In genomic region chr16:2867661-2867986, GRCh38 we compare ENCODE assay signal across 8 cellular contexts. TPM values are rescaled to one million over a fixed set of nuclear protein-coding genes. Genes with fewer than 3 reads are reported as not detected.
DNase-seq lines count a peak whose midpoint lies in the region; ATAC-seq and TF ChIP-seq lines count a peak whose summit lies in the region.

No MANE protein-coding gene starts in this region.

- ATAC-seq in SK-N-SH treated with all-trans-retinoic acid at 6 μM for 48 hours (no peak), HG02870 (IDR thresholded peaks at IDR 0.05; ENCODE audit: unreplicated experiment) (no peak)
- ATAC-seq in activated naive CD4-positive, alpha-beta T cell treated with anti-CD3 and anti-CD28 coated beads, Interleukin-2, amount 50 U/mL, for 72 hours: no peak

- H3K27ac ChIP-seq in SK-N-SH (ENCODE audit: low read depth in 2 of 2, low read length in 1 of 2) (peak overlapping the region; percentile 90 to 95), iPS-20b (ENCODE audit: low read length) (no peak overlapping the region), stomach (peak overlapping the region; percentile 93 to 95 (median 94))

- peak overlapping the region; percentile 87 for H3K9ac ChIP-seq in SK-N-SH
- peak overlapping the region; percentile 80; the same call in 1 of the 2 replicates for H3K9ac ChIP-seq in iPS-20b (ENCODE audit: low read depth, low read length)

- H4K20me1 ChIP-seq in SK-N-SH (ENCODE audit: insufficient read depth): no peaks in the 10 kb centered on the region

- no peaks in the 10 kb centered on the region for H3K79me2 ChIP-seq in SK-N-SH (ENCODE audit: insufficient read depth)

- TF ChIP-seq POLR2A in stomach (IDR thresholded peaks at IDR 0.05): no peak

- H2AFZ ChIP-seq in SK-N-SH (ENCODE audit: low read depth): peak overlapping the region; percentile 100

- peak overlapping the region; percentile 93 for H3K4me2 ChIP-seq in SK-N-SH

- H3F3A ChIP-seq in SK-N-SH (replicated peaks; ENCODE audit: insufficient read depth): peaks cover 11% of the 10 kb centered on the region

- H3K4me1 ChIP-seq in SK-N-SH (ENCODE audit: control insufficient read depth in 1 of 2, insufficient read depth in 2 of 2, low read depth in 1 of 2, low read length in 1 of 2): peaks cover 4 to 5% of the 10 kb centered on the region in 2 experiments; a peak in 3 of 4 replicates
- peaks cover 4% of the 10 kb centered on the region; the same call in 1 of the 2 replicates for H3K4me1 ChIP-seq in iPS-20b (ENCODE audit: insufficient read depth, low read length)
- H3K4me1 ChIP-seq in stomach: peaks cover 5 to 12% (median 9%) of the 10 kb centered on the region in 4 donors

- H3K36me3 ChIP-seq in SK-N-SH (replicated peaks in 1 of 2; ENCODE audit: control insufficient read depth in 1 of 2, insufficient read depth in 2 of 2, low read length in 1 of 2) (no peaks in the 10 kb centered on the region), iPS-20b (ENCODE audit: insufficient read depth, low read depth, low read length) (no peaks in the 10 kb centered on the region), stomach (no peaks in the 10 kb centered on the region)

- 55% methylated on average over 8 of the region's 8 CpGs for WGBS in SK-N-SH (ENCODE audit: low lambda C conversion rate)
- WGBS in stomach, 5 donors: 18 to 52% (median 35%) methylated on average over 8 of the region's 8 CpGs

- no peak for TF ChIP-seq RAD21 in SK-N-SH (IDR thresholded peaks at IDR 0.05; ENCODE audit: low read length)

- H3K27ac Mint-ChIP-seq in activated naive CD4-positive, alpha-beta T cell treated with anti-CD3 and anti-CD28 coated beads, Interleukin-2, amount 50 U/mL, for 72 hours: peak overlapping the region; percentile 87 to 95

- TF ChIP-seq CTCF in SK-N-SH (IDR thresholded peaks at IDR 0.05) (no peak), stomach (IDR thresholded peaks at IDR 0.05) (no peak)

- no peaks in the 10 kb centered on the region for H3K27me3 ChIP-seq in SK-N-SH (ENCODE audit: insufficient read depth)
- H3K27me3 ChIP-seq in iPS-20b (ENCODE audit: insufficient read depth, low read length): peaks cover 68% of the 10 kb centered on the region
- peaks cover 0 to 19% (median 0%) of the 10 kb centered on the region in 3 donors for H3K27me3 ChIP-seq in stomach

- intact Hi-C loops in stomach (cut with DNase I; ENCODE audit: low total_unique reads): loop anchor here (10.0 kb wide), 1 partner anchor 83 kb away; the partner anchor contains the start of gene PRSS33

- H3K9me2 ChIP-seq in SK-N-SH: no peaks in the 10 kb centered on the region

- TF ChIP-seq EP300 in SK-N-SH (IDR thresholded peaks at IDR 0.05; ENCODE audit: borderline replicate concordance in 1 of 2, low read depth in 1 of 2, low read length in 1 of 2) (no peak), stomach (IDR thresholded peaks at IDR 0.05) (no peak)

- CTCF ChIA-PET in SK-N-SH (lab: Yijun Ruan, JAX): interaction anchor here (0.8 to 10.9 kb wide), 33 partner anchors 9 to 384 kb away, joined by 3 to 144 read pairs (median 7); partner anchors contain the start of genes FLYWCH1, FLYWCH2, PRSS22 and SRRM2

- POLR2A ChIA-PET in SK-N-SH (lab: Yijun Ruan, JAX): interaction anchor here (0.6 to 2.0 kb wide), 9 partner anchors 14 to 185 kb away, joined by 3 to 23 read pairs (median 6); partner anchors contain the start of genes FLYWCH2 and KCTD5

- no peaks in the 10 kb centered on the region for H3K9me3 ChIP-seq in SK-N-SH
- H3K9me3 ChIP-seq in iPS-20b (ENCODE audit: insufficient read depth, low read depth, low read length): no peaks in the 10 kb centered on the region
- no peaks in the 10 kb centered on the region for H3K9me3 ChIP-seq in stomach

- H3K4me3 ChIP-seq in SK-N-SH (ENCODE audit: low read depth in 2 of 2, low read length in 1 of 2) (peak overlapping the region; percentile 61 to 71), iPS-20b (ENCODE audit: low read length) (peak overlapping the region; percentile 77), stomach (peak overlapping the region; percentile 58 to 73 (median 60))

- H3K9me3 Mint-ChIP-seq in activated naive CD4-positive, alpha-beta T cell treated with anti-CD3 and anti-CD28 coated beads, Interleukin-2, amount 50 U/mL, for 72 hours: no peaks in the 10 kb centered on the region

- H3K36me3 Mint-ChIP-seq in activated naive CD4-positive, alpha-beta T cell treated with anti-CD3 and anti-CD28 coated beads, Interleukin-2, amount 50 U/mL, for 72 hours: no peaks in the 10 kb centered on the region

- DNase-seq in SK-N-SH (no peak), stomach (no peak), COLO829 (ENCODE audit: low spot score) (no peak), NCI-H2227 (lab: John Stamatoyannopoulos, UW; ENCODE audit: unreplicated experiment) (no peak)
- no peak for DNase-seq in activated naive CD4-positive, alpha-beta T cell treated with anti-CD3 and anti-CD28 coated beads, Interleukin-2, amount 50 U/mL, for 72 hours (ENCODE audit: low spot score in 2 of 2)

TF ChIP-seq in SK-N-SH, 30 proteins besides CTCF, POLR2A, EP300 and RAD21:
- TF ChIP-seq RCOR1 (IDR thresholded peaks at IDR 0.05; ENCODE audit: low read length) (no peak), TAF1 (IDR thresholded peaks at IDR 0.05; ENCODE audit: borderline replicate concordance, low read depth, low read length) (no peak), TCF12 (IDR thresholded peaks at IDR 0.05) (no peak), NFIC (IDR thresholded peaks at IDR 0.05; ENCODE audit: borderline replicate concordance) (no peak), TEAD4 (IDR thresholded peaks at IDR 0.05; ENCODE audit: borderline replicate concordance, insufficient read depth) (no peak), ELF1 (IDR thresholded peaks at IDR 0.05) (no peak), MEF2A (IDR thresholded peaks at IDR 0.05; ENCODE audit: borderline replicate concordance, low read depth) (no peak), GABPA (IDR thresholded peaks at IDR 0.05; ENCODE audit: low read depth) (no peak), POLR2AphosphoS5 (IDR thresholded peaks at IDR 0.05; ENCODE audit: low read depth, low read length) (no peak), RXRA (IDR thresholded peaks at IDR 0.05; ENCODE audit: borderline replicate concordance, low read depth) (no peak), JUND (IDR thresholded peaks at IDR 0.05) (no peak)

TF ChIP-seq in SK-N-SH treated with all-trans-retinoic acid at 6 μM for 48 hours, 23 proteins besides CTCF, POLR2A, EP300 and RAD21:
- no peak for TF ChIP-seq ZNF565 (CRISPR knock-in tag; conservative IDR thresholded peaks at IDR 0.05; ENCODE audit: low read depth)
- TF ChIP-seq ZNF8 (CRISPR knock-in tag; IDR thresholded peaks at IDR 0.05): no peak
- TF ChIP-seq, protein P1, sequence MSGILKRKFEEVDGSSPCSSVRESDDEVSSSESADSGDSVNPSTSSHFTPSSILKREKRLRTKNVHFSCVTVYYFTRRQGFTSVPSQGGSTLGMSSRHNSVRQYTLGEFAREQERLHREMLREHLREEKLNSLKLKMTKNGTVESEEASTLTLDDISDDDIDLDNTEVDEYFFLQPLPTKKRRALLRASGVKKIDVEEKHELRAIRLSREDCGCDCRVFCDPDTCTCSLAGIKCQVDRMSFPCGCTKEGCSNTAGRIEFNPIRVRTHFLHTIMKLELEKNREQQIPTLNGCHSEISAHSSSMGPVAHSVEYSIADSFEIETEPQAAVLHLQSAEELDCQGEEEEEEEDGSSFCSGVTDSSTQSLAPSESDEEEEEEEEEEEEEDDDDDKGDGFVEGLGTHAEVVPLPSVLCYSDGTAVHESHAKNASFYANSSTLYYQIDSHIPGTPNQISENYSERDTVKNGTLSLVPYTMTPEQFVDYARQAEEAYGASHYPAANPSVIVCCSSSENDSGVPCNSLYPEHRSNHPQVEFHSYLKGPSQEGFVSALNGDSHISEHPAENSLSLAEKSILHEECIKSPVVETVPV (CRISPR knock-in tag; IDR thresholded peaks at IDR 0.05): no peak
- no peak for TF ChIP-seq RARB (CRISPR knock-in tag; IDR thresholded peaks at IDR 0.05)

RNA-seq across cellular contexts. Expression of gene PRSS22, which starts 9.7 kb away (rescaled TPM):
- not detected in 2 replicates for polyA plus RNA-seq in SK-N-SH (2012; rRNA removed)
- polyA plus RNA-seq in SK-N-SH (2012; cell fraction: cytosol; rRNA removed): not detected in 2 replicates
- 0.18 and 0.26 TPM in 2 replicates for polyA plus RNA-seq in SK-N-SH (2012; cell fraction: nucleus; rRNA removed)
- total RNA-seq in activated naive CD4-positive, alpha-beta T cell treated with anti-CD3 and anti-CD28 coated beads, Interleukin-2, amount 50 U/mL, for 72 hours: under 1 TPM in 1 of 2 donors, not detected in 1; 0.34 TPM
- total RNA-seq in stomach: 10 to 100 TPM in 2 of 5 donors, 1 to 10 TPM in 2, not detected in 1; 1.8 to 33.2 (median 9.8) TPM
- 10 to 100 TPM in 2 of 3 donors, 1 to 10 TPM in 1; 5.2 to 62.2 (median 22.7) TPM for polyA plus RNA-seq in stomach

RNA-seq across cellular contexts. Expression of gene FLYWCH2, which starts 15.4 kb away (rescaled TPM):
- polyA plus RNA-seq in SK-N-SH (2012; rRNA removed) (56.4 and 64.8 TPM in 2 replicates), stomach (10 to 100 TPM; 30.1 to 43.4 (median 39.0) TPM)
- polyA plus RNA-seq in SK-N-SH (2012; cell fraction: cytosol; rRNA removed): 26.4 and 44.3 TPM in 2 replicates
- polyA plus RNA-seq in SK-N-SH (2012; cell fraction: nucleus; rRNA removed): 29.4 and 41.7 TPM in 2 replicates
- total RNA-seq in activated naive CD4-positive, alpha-beta T cell treated with anti-CD3 and anti-CD28 coated beads, Interleukin-2, amount 50 U/mL, for 72 hours: 10 to 100 TPM in 1 of 2 donors, 1 to 10 TPM in 1; 9.4 to 17.4 TPM
- 10 to 100 TPM; 19.6 to 76.4 (median 52.4) TPM for total RNA-seq in stomach

RNA-seq across cellular contexts. Expression of gene ZG16B, which starts 37.5 kb away (rescaled TPM):
- polyA plus RNA-seq in SK-N-SH (2012; rRNA removed) (0.26 and 0.47 TPM in 2 replicates), stomach (10 to 100 TPM; 13.0 to 35.4 (median 22.3) TPM)
- polyA plus RNA-seq in SK-N-SH (2012; cell fraction: cytosol; rRNA removed): 0.24 and 0.46 TPM in 2 replicates
- 0.29 and 0.49 TPM in 2 replicates for polyA plus RNA-seq in SK-N-SH (2012; cell fraction: nucleus; rRNA removed)
- 1 to 10 TPM in 1 of 2 donors, under 1 TPM in 1; 0.48 to 1.4 TPM for total RNA-seq in activated naive CD4-positive, alpha-beta T cell treated with anti-CD3 and anti-CD28 coated beads, Interleukin-2, amount 50 U/mL, for 72 hours
- total RNA-seq in stomach: 10 to 100 TPM in 2 of 5 donors, not detected in 3; 15.6 to 39.0 TPM

RNA-seq across cellular contexts. Expression of gene FLYWCH1, which starts 44.1 kb away (rescaled TPM):
- polyA plus RNA-seq in SK-N-SH (2012; rRNA removed) (22.4 and 30.1 TPM in 2 replicates), stomach (10 to 100 TPM in 2 of 3 donors, 1 to 10 TPM in 1; 8.1 to 18.1 (median 12.0) TPM)
- 7.3 and 14.1 TPM in 2 replicates for polyA plus RNA-seq in SK-N-SH (2012; cell fraction: cytosol; rRNA removed)
- polyA plus RNA-seq in SK-N-SH (2012; cell fraction: nucleus; rRNA removed): 102 and 122 TPM in 2 replicates
- total RNA-seq in activated naive CD4-positive, alpha-beta T cell treated with anti-CD3 and anti-CD28 coated beads, Interleukin-2, amount 50 U/mL, for 72 hours: 10 to 100 TPM; 28.8 to 55.4 TPM
- total RNA-seq in stomach: 100 to 1,000 TPM in 1 of 5 donors, 10 to 100 TPM in 4; 10.5 to 121 (median 26.5) TPM

RNA-seq across cellular contexts. Expression of gene PRSS21, which starts 50.6 kb away (rescaled TPM):
- not detected in 2 replicates for polyA plus RNA-seq in SK-N-SH (2012; rRNA removed)
- not detected in 2 replicates for polyA plus RNA-seq in SK-N-SH (2012; cell fraction: cytosol; rRNA removed)
- not detected in 2 replicates for polyA plus RNA-seq in SK-N-SH (2012; cell fraction: nucleus; rRNA removed)
- 1 to 10 TPM; 1.8 to 2.4 TPM for total RNA-seq in activated naive CD4-positive, alpha-beta T cell treated with anti-CD3 and anti-CD28 coated beads, Interleukin-2, amount 50 U/mL, for 72 hours
- total RNA-seq in stomach: 1 to 10 TPM in 1 of 5 donors, not detected in 4; 1.1 TPM
- polyA plus RNA-seq in stomach: 1 to 10 TPM in 1 of 3 donors, under 1 TPM in 2; 0.50 to 2.9 (median 0.65) TPM
